In the genomic region with DNA sequence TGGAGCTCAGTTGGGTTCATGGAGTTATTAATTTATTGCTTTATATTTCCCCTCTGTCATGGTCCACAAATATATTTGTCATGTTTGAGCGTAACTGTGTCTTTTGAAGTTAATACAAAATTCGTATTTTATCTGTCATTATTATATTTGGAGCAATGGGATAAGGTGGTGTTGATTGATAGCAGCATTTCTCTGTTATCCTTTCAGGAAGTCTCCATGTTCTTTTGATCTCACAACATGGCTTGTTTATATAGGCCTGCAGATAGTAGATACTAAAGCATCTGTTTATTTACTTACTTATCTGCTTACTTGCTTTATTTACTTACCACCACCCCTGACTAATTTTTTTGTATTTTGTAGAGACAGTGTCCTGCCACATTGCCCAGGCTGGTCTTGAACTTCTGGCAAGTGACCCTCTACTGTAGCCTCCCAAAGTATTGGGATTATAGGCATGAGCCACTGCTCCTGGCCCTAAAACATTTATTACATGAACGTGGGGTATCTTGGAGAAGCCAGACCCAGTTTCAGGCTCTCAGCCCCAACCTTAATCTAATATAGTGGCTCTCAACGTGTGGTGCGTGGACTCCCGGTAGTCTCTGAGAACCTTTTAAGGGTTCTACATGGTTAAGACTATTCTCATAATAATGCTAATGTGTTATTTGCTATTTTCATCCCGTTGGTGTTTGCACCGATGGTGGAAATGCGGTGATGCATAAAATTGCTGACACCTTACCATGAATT, we compare ENCODE assay signal across 16 cellular contexts.
DNase-seq lines count a peak whose midpoint lies in the region; ATAC-seq, FAIRE-seq and TF ChIP-seq lines count a peak whose summit lies in the region.
"Had no signal": no experiment of that assay in that cellular context is flagged by ENCODE, and none has a peak within 500 bp of the region (broad histone marks: within the 10 kb centered on the region; RNA-seq: fewer than 3 reads in every experiment).

No MANE protein-coding gene starts in this region.

- POLR2A ChIA-PET in activated CD8-positive, alpha-beta T cell treated with anti-CD3 and anti-CD28 coated beads, Interleukin-2, amount 10 ng/mL, durations not matched to agents 7 days and 5 days (lab: Charles Lee), result no interaction called here
- POLR2A ChIA-PET in naive thymus-derived CD8-positive, alpha-beta T cell (lab: Charles Lee), result no interaction called here

- TF ChIP-seq CTCF in DND-41 (IDR thresholded peaks at IDR 0.05; ENCODE audit: borderline replicate concordance, extremely low read depth, low read length, poor library complexity, severe bottlenecking) (no peak), thyroid gland (IDR thresholded peaks at IDR 0.05) (no peak)

- 88 to 89% methylated on average over 9 of the region's 9 CpGs for WGBS in thyroid gland, 2 donors

- no peak for DNase-seq in activated T-cell treated with anti-CD3 and anti-CD28 coated beads, Interleukin-2, amount 50 U/mL, for 4 hours
- no peak for DNase-seq in activated T-cell treated with anti-CD3 and anti-CD28 coated beads, Interleukin-2, amount 50 U/mL, for 1 hour
- DNase-seq in DND-41 (no peak), thyroid gland (no peak), LoVo (ENCODE audit: low spot score) (no peak), frontal cortex (ENCODE audit: low spot score in 2 of 2) (no peak)
- DNase-seq in activated CD8-positive, alpha-beta T cell treated with anti-CD3 and anti-CD28 coated beads, Interleukin-2, amount 10 ng/mL, durations not matched to agents 7 days and 5 days, result no peak
- no peak for DNase-seq in naive thymus-derived CD8-positive, alpha-beta T cell
- DNase-seq: effector memory CD4-positive, alpha-beta T cell; foreskin fibroblast; Kasumi-1; stimulated activated CD4-positive, alpha-beta T cell treated with anti-CD3 and anti-CD28 coated beads, Interleukin-4, amount 100 ng/mL, for 1 hour; SW 1271 had no signal

- H3K27me3 ChIP-seq in DND-41 (ENCODE audit: insufficient read depth, low read length, poor library complexity) (no peaks in the 10 kb centered on the region), thyroid gland (no peaks in the 10 kb centered on the region)

- H3K4me2 ChIP-seq in DND-41 (ENCODE audit: insufficient read depth, low read length), result no peak overlapping the region

- H3K9me3 Mint-ChIP-seq in activated T-cell treated with anti-CD3 and anti-CD28 coated beads, Interleukin-2, amount 50 U/mL, for 4 hours, result no peaks in the 10 kb centered on the region
- H3K9me3 Mint-ChIP-seq in activated CD8-positive, alpha-beta T cell treated with anti-CD3 and anti-CD28 coated beads, Interleukin-2, amount 10 ng/mL, durations not matched to agents 7 days and 5 days (ENCODE audit: insufficient read depth), result no peaks in the 10 kb centered on the region
- H3K9me3 Mint-ChIP-seq in naive thymus-derived CD8-positive, alpha-beta T cell, result no peaks in the 10 kb centered on the region

- peaks cover 83% of the 10 kb centered on the region for H3K4me1 Mint-ChIP-seq in activated T-cell treated with anti-CD3 and anti-CD28 coated beads, Interleukin-2, amount 50 U/mL, for 4 hours (ENCODE audit: low read depth)
- H3K4me1 Mint-ChIP-seq in activated CD8-positive, alpha-beta T cell treated with anti-CD3 and anti-CD28 coated beads, Interleukin-2, amount 10 ng/mL, durations not matched to agents 7 days and 5 days (ENCODE audit: low read depth), result peaks cover 81% of the 10 kb centered on the region
- peaks cover 36 to 81% (median 68%) of the 10 kb centered on the region in 4 donors for H3K4me1 Mint-ChIP-seq in naive thymus-derived CD8-positive, alpha-beta T cell

- H3K27me3 Mint-ChIP-seq in activated T-cell treated with anti-CD3 and anti-CD28 coated beads, Interleukin-2, amount 50 U/mL, for 4 hours (ENCODE audit: low read depth), result no peaks in the 10 kb centered on the region
- no peaks in the 10 kb centered on the region for H3K27me3 Mint-ChIP-seq in activated CD8-positive, alpha-beta T cell treated with anti-CD3 and anti-CD28 coated beads, Interleukin-2, amount 10 ng/mL, durations not matched to agents 7 days and 5 days (ENCODE audit: low read depth)
- H3K27me3 Mint-ChIP-seq in naive thymus-derived CD8-positive, alpha-beta T cell, result no peaks in the 10 kb centered on the region

- H3K9me3 ChIP-seq in DND-41 (ENCODE audit: insufficient read depth, low read length, severe bottlenecking) (no peaks in the 10 kb centered on the region), thyroid gland (no peaks in the 10 kb centered on the region)

- H3K36me3 ChIP-seq in DND-41 (ENCODE audit: insufficient read depth, low read length) (no peaks in the 10 kb centered on the region), thyroid gland (no peaks in the 10 kb centered on the region)

- intact Hi-C loops in thyroid gland (cut with DNase I), result no loop called here

- H3K4me1 ChIP-seq in DND-41 (ENCODE audit: insufficient read depth, low read length) (peaks cover 35% of the 10 kb centered on the region), thyroid gland (no peaks in the 10 kb centered on the region)

- peak overlapping the region; percentile 92 for H3K27ac Mint-ChIP-seq in activated CD8-positive, alpha-beta T cell treated with anti-CD3 and anti-CD28 coated beads, Interleukin-2, amount 10 ng/mL, durations not matched to agents 7 days and 5 days
- H3K27ac Mint-ChIP-seq in naive thymus-derived CD8-positive, alpha-beta T cell, result peak overlapping the region in 7 of 10 donors; percentile 6 to 93 (median 69)

- no peak overlapping the region for H3K9ac ChIP-seq in DND-41 (ENCODE audit: low read depth, low read length)

- H3K36me3 Mint-ChIP-seq in activated T-cell treated with anti-CD3 and anti-CD28 coated beads, Interleukin-2, amount 50 U/mL, for 4 hours (ENCODE audit: insufficient read depth), result peaks cover 33% of the 10 kb centered on the region
- H3K36me3 Mint-ChIP-seq in activated CD8-positive, alpha-beta T cell treated with anti-CD3 and anti-CD28 coated beads, Interleukin-2, amount 10 ng/mL, durations not matched to agents 7 days and 5 days (ENCODE audit: low read depth), result peaks cover 49% of the 10 kb centered on the region
- peaks cover 0 to 6% (median 3%) of the 10 kb centered on the region in 3 donors for H3K36me3 Mint-ChIP-seq in naive thymus-derived CD8-positive, alpha-beta T cell

- H3K27ac ChIP-seq in DND-41 (ENCODE audit: low read length) (peak overlapping the region; percentile 64; the same call in 1 of the 2 replicates), thyroid gland (no peak overlapping the region)
- H3K27ac ChIP-seq: HL-60 had no signal

- FAIRE-seq in frontal cortex (lab: Jason Lieb, UNC), result no peak
- FAIRE-seq: urothelium cell line had no signal

- peaks cover 10% of the 10 kb centered on the region for H3K79me2 ChIP-seq in DND-41 (ENCODE audit: insufficient read depth, low read length)

- ATAC-seq in activated T-cell treated with anti-CD3 and anti-CD28 coated beads, Interleukin-2, amount 50 U/mL, for 4 hours, result no peak
- no peak for ATAC-seq in DND-41 (ENCODE audit: insufficient read depth, low read depth)
- no peak for ATAC-seq in activated CD8-positive, alpha-beta T cell treated with anti-CD3 and anti-CD28 coated beads, Interleukin-2, amount 10 ng/mL, durations not matched to agents 7 days and 5 days
- ATAC-seq in naive thymus-derived CD8-positive, alpha-beta T cell, result no peak

- peak overlapping the region; percentile 29 for H3K4me3 Mint-ChIP-seq in activated T-cell treated with anti-CD3 and anti-CD28 coated beads, Interleukin-2, amount 50 U/mL, for 4 hours
- H3K4me3 Mint-ChIP-seq in activated CD8-positive, alpha-beta T cell treated with anti-CD3 and anti-CD28 coated beads, Interleukin-2, amount 10 ng/mL, durations not matched to agents 7 days and 5 days, result peak overlapping the region; percentile 51
- H3K4me3 Mint-ChIP-seq in naive thymus-derived CD8-positive, alpha-beta T cell, result peak overlapping the region in 6 of 10 donors; percentile 2 to 61 (median 28)

- H2AFZ ChIP-seq in DND-41 (ENCODE audit: low read depth, low read length), result no peak overlapping the region

- TF ChIP-seq POLR2A in thyroid gland (IDR thresholded peaks at IDR 0.05), result no peak

- H3K4me3 ChIP-seq in DND-41 (ENCODE audit: low read depth in 1 of 2, low read length in 2 of 2) (no peak overlapping the region), thyroid gland (replicated peaks in 1 of 3) (no peak overlapping the region)
- H3K4me3 ChIP-seq: lung had no signal

- H4K20me1 ChIP-seq in DND-41 (ENCODE audit: insufficient read depth, low read length), result no peaks in the 10 kb centered on the region

- CTCF ChIA-PET in activated CD8-positive, alpha-beta T cell treated with anti-CD3 and anti-CD28 coated beads, Interleukin-2, amount 10 ng/mL, durations not matched to agents 7 days and 5 days (lab: Charles Lee), result interaction anchor here (1.1 to 1.6 kb wide), 2 partner anchors 9 to 222 kb away, joined by 3 to 4 read pairs; no protein-coding TSS in a partner anchor
